In genomic region chr4:169005453-169006099, GRCh38 we compare ENCODE assay signal across 8 cellular contexts. TPM values are rescaled to one million over a fixed set of nuclear protein-coding genes. Genes with fewer than 3 reads are reported as not detected.
DNase-seq lines count a peak whose midpoint lies in the region; ATAC-seq and TF ChIP-seq lines count a peak whose summit lies in the region.

No MANE protein-coding gene starts in this region.

- no TSS peak for BruUV-seq in A673 (replicated peaks; lab: Mats Ljungman, UMichigan)

- H3K36me3 ChIP-seq in A673 (ENCODE audit: insufficient read depth, low read length, poor library complexity, severe bottlenecking) (peaks cover 37% of the 10 kb centered on the region), adrenal gland (replicated peaks in 1 of 2) (peaks cover 0 to 9% of the 10 kb centered on the region in 2 donors)

- ATAC-seq in GM18502 (IDR thresholded peaks at IDR 0.05; ENCODE audit: poor library complexity, unreplicated experiment) (no peak), GM18909 (IDR thresholded peaks at IDR 0.05; ENCODE audit: poor library complexity, unreplicated experiment) (no peak)

- H3K4me1 ChIP-seq in A673 (ENCODE audit: insufficient read depth, low read length, poor library complexity, severe bottlenecking) (peaks cover 16% of the 10 kb centered on the region), adrenal gland (replicated peaks in 1 of 2) (peaks cover 14 to 38% of the 10 kb centered on the region in 2 donors)

- H3K4me3 ChIP-seq in A673 (ENCODE audit: low read depth, low read length, poor library complexity, severe bottlenecking) (no peak overlapping the region), GM12875 (ENCODE audit: low read depth, low read length) (no peak overlapping the region), adrenal gland (no peak overlapping the region)

- CTCF ChIA-PET in A673 (lab: Charles Lee), result no interaction called here

- DNase-seq in A673 (ENCODE audit: low spot score), result peak; percentile 42
- DNase-seq in adrenal gland, result no peak
- DNase-seq in kidney tubule cell (ENCODE audit: low spot score), result peak; percentile 26
- no peak for DNase-seq in HPDE6-E6E7 (ENCODE audit: extremely low spot score)
- no peak for DNase-seq in activated CD4-positive, alpha-beta T cell treated with anti-CD3 and anti-CD28 coated beads, Interleukin-2, amount 50 U/mL, for 1 hour

- intact Hi-C loops in A673 (cut with micrococcal nuclease; ENCODE audit: unreplicated experiment), result loop anchor here (1.0 to 5.0 kb wide), 4 partner anchors 82 to 493 kb away; no protein-coding TSS in a partner anchor
- intact Hi-C loops in adrenal gland (cut with DNase I), result no loop called here

- TF ChIP-seq POLR2A in adrenal gland (IDR thresholded peaks at IDR 0.05), result no peak

- H3K27ac ChIP-seq in A673 (ENCODE audit: low read depth, low read length, poor library complexity, severe bottlenecking), result no peak overlapping the region
- no peak overlapping the region for H3K27ac ChIP-seq in adrenal gland

- TF ChIP-seq CTCF in A673 (conservative IDR thresholded peaks at IDR 0.05; ENCODE audit: low read depth, low read length), result peak; percentile 58; the same call in 1 of the 2 replicates
- 0 out of 2 replicates have a peak, but pooled peaks have one; percentile 4 for TF ChIP-seq CTCF in GM12875 (IDR thresholded peaks at IDR 0.05; ENCODE audit: borderline replicate concordance, insufficient read depth, low read depth, low read length)
- peak in 5 of 6 experiments; percentile 10 to 49 (median 37) for TF ChIP-seq CTCF in adrenal gland (IDR thresholded peaks at IDR 0.05)

- POLR2A ChIA-PET in A673 (lab: Charles Lee; ENCODE audit: low non-redundant PET), result interaction anchor here (0.6 kb wide), 1 partner anchor 33 kb away, joined by 4 read pairs; no protein-coding TSS in a partner anchor

- 24 to 32% (median 29%) methylated on average over 1 of the region's 1 CpG for WGBS in adrenal gland, 4 donors

- H3K27me3 ChIP-seq in A673 (replicated peaks; ENCODE audit: insufficient read depth, low read depth, low read length, poor library complexity), result no peaks in the 10 kb centered on the region
- no peaks in the 10 kb centered on the region for H3K27me3 ChIP-seq in adrenal gland

- H3K9me3 ChIP-seq in A673 (ENCODE audit: low read depth, low read length, poor library complexity, severe bottlenecking) (no peaks in the 10 kb centered on the region), adrenal gland (replicated peaks in 1 of 3) (no peaks in the 10 kb centered on the region)

RNA-seq across cellular contexts. Expression of gene CBR4, which starts 4.5 kb away (rescaled TPM):
- 31.4 and 31.6 TPM in 2 replicates for total RNA-seq in A673 (2021)
- 10 to 100 TPM; 13.2 to 33.5 (median 22.4) TPM for total RNA-seq in adrenal gland
- polyA plus RNA-seq in adrenal gland, result 10 to 100 TPM in 2 of 3 donors, 1 to 10 TPM in 1; 9.6 to 23.3 (median 14.6) TPM

Comparison
In these comparisons a context has a peak if more than half of its experiments do, and no peak if none do; other contexts are left out.
1. DNase-seq: peak in A673 (single experiment) and kidney tubule cell (single experiment); none in adrenal gland (0 of 7), HPDE6-E6E7 (single experiment) and activated CD4-positive, alpha-beta T cell treated with anti-CD3 and anti-CD28 coated beads, Interleukin-2, amount 50 U/mL, for 1 hour (single experiment).
2. CTCF ChIP-seq: peak in every context shown above with its lines; median percentile 58 in A673; 37 in adrenal gland; 4 in GM12875.